ENCODE assay signal across 23 cellular contexts in the genomic region with DNA sequence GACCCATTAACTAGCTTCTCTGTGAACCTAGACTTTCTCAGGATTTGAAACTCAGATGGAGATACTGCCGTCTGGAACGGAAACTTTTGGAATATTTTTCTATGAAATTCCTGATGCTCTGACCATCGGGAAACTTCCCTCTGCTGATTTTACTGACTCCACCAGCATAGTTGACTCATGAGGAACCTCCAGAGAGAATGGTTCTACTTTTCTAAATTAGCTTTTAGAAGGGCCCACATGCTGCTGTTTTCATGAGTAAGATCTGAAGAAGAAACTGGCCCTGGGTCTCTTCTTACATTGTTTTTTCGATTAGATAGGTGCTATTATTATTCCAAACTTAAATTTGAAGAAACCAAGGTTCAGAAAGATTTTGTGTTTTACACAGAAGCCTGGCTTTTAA.
"Had no signal": no experiment of that assay in that cellular context is flagged by ENCODE, and none has a peak within 500 bp of the region (broad histone marks: within the 10 kb centered on the region; RNA-seq: fewer than 3 reads in every experiment).

No MANE protein-coding gene starts in this region.

- H3K27me3 ChIP-seq: brain microvascular endothelial cell had no signal

- ATAC-seq: activated naive CD4-positive, alpha-beta T cell treated with anti-CD3 and anti-CD28 coated beads, Interleukin-2, amount 50 U/mL, for 72 hours; activated T-cell treated with anti-CD3 and anti-CD28 coated beads, Interleukin-2, amount 50 U/mL, for 72 hours; esophagus mucosa had no signal

- DNase-seq: activated CD4-positive, alpha-beta memory T cell treated with anti-CD3 and anti-CD28 coated beads, Interleukin-2, amount 10 ng/mL, durations not matched to agents 7 days and 5 days; activated CD4-positive, alpha-beta T cell treated with anti-CD3 and anti-CD28 coated beads for 1 hour; activated CD4-positive, alpha-beta T cell treated with anti-CD3 and anti-CD28 coated beads for 4 hours; activated CD4-positive, alpha-beta T cell treated with anti-CD3 and anti-CD28 coated beads, Interleukin-2, amount 10 ng/mL, durations not matched to agents 7 days and 5 days; activated CD4-positive, alpha-beta T cell treated with anti-CD3 and anti-CD28 coated beads, Interleukin-2, amount 50 U/mL, for 4 hours; activated CD8-positive, alpha-beta memory T cell treated with anti-CD3 and anti-CD28 coated beads, Interleukin-2, amount 50 U/mL, for 48 hours; activated gamma-delta T cell; activated naive CD4-positive, alpha-beta T cell; activated naive CD4-positive, alpha-beta T cell treated with anti-CD3 and anti-CD28 coated beads, Interleukin-2, amount 10 ng/mL, durations not matched to agents 7 days and 5 days; activated T-cell treated with anti-CD3 and anti-CD28 coated beads for 4 hours; activated T-cell treated with anti-CD3 and anti-CD28 coated beads, Interleukin-2, amount 50 U/mL, for 24 hours; activated T-cell treated with anti-CD3 and anti-CD28 coated beads, Interleukin-2, amount 50 U/mL, for 72 hours; amniotic stem cell; anterior cingulate cortex; brain microvascular endothelial cell; dorsolateral prefrontal cortex; effector memory CD4-positive, alpha-beta T cell; endodermal cell; head of caudate nucleus; T-helper 2 cell had no signal

- H3K36me3 ChIP-seq: brain microvascular endothelial cell had no signal

- H3K27ac ChIP-seq: brain microvascular endothelial cell, coronary artery, dorsolateral prefrontal cortex had no signal

- H3K4me3 ChIP-seq: coronary artery, dorsolateral prefrontal cortex had no signal
